Comparison of ENCODE assay signal across 20 cellular contexts in genomic region chr3:181687190-181687589, GRCh38. TPM values are rescaled to one million over a fixed set of nuclear protein-coding genes. Genes with fewer than 3 reads are reported as not detected.
DNase-seq lines count a peak whose midpoint lies in the region; ATAC-seq and TF ChIP-seq lines count a peak whose summit lies in the region.
"Had no signal": no experiment of that assay in that cellular context is flagged by ENCODE, and none has a peak within 500 bp of the region (broad histone marks: within the 10 kb centered on the region; RNA-seq: fewer than 3 reads in every experiment).

No MANE protein-coding gene starts in this region.

- no peaks in the 10 kb centered on the region for H3K36me3 ChIP-seq in Karpas-422 (ENCODE audit: insufficient read depth, low read length)
- H3K36me3 ChIP-seq: MG63, SJCRH30 had no signal

- H3K4me3 ChIP-seq in dorsolateral prefrontal cortex (peak overlapping the region in 37 of 59 donors; percentile 1 to 52 (median 26)), Karpas-422 (ENCODE audit: low read length) (no peak overlapping the region)
- H3K4me3 ChIP-seq: GM23248, MG63, PC-9, SJCRH30 had no signal

- intact Hi-C loops in dorsolateral prefrontal cortex (cut with DNase I), result no loop called here

- TF ChIP-seq CTCF in dorsolateral prefrontal cortex (IDR thresholded peaks at IDR 0.05 in 54 of 56, conservative IDR thresholded peaks at IDR 0.05 in 2 of 56; ENCODE audit: low read depth in 1 of 56, partially characterized antibody in 56 of 56), result no peak

- H3K9me2 ChIP-seq in Karpas-422 (replicated peaks; ENCODE audit: insufficient read depth, low read length), result no peaks in the 10 kb centered on the region

- no peak overlapping the region for H3K4me3 Mint-ChIP-seq in stimulated activated effector memory CD8-positive, alpha-beta T cell treated with anti-CD3 and anti-CD28 coated beads, Interleukin-12 subunit alpha, Interleukin-12 subunit beta, amount 100 ng/mL, for 72 hours
- H3K4me3 Mint-ChIP-seq: CD4-positive, alpha-beta memory T cell had no signal

- no peak for ATAC-seq in stimulated activated effector memory CD8-positive, alpha-beta T cell treated with anti-CD3 and anti-CD28 coated beads, Interleukin-12 subunit alpha, Interleukin-12 subunit beta, amount 100 ng/mL, for 72 hours

- peaks cover 6% of the 10 kb centered on the region for H3K9me3 Mint-ChIP-seq in stimulated activated effector memory CD8-positive, alpha-beta T cell treated with anti-CD3 and anti-CD28 coated beads, Interleukin-12 subunit alpha, Interleukin-12 subunit beta, amount 100 ng/mL, for 72 hours

- no peaks in the 10 kb centered on the region for H4K20me1 ChIP-seq in Karpas-422 (ENCODE audit: insufficient read depth, low read depth, low read length)

- H3K27me3 ChIP-seq in dorsolateral prefrontal cortex (no peaks in the 10 kb centered on the region), Karpas-422 (ENCODE audit: low read length) (no peaks in the 10 kb centered on the region)
- H3K27me3 ChIP-seq: SJCRH30 had no signal

- H3K9ac ChIP-seq in Karpas-422 (ENCODE audit: low read length), result no peak overlapping the region
- H3K9ac ChIP-seq: GM23248 had no signal

- H2AFZ ChIP-seq in Karpas-422 (ENCODE audit: low read length), result no peak overlapping the region
- H2AFZ ChIP-seq: GM23248, PC-9 had no signal

- peak; percentile 44 for DNase-seq in NCI-H187 treated with DMSO at 0.1 percent for 48 hours (lab: John Stamatoyannopoulos, UW)
- no peak for DNase-seq in NCI-H187 (lab: John Stamatoyannopoulos, UW)
- peak; percentile 43 for DNase-seq in NCI-H2107 (lab: John Stamatoyannopoulos, UW)
- no peak for DNase-seq in dorsolateral prefrontal cortex
- peak; percentile 64 for DNase-seq in superior temporal gyrus (ENCODE audit: extremely low spot score)
- no peak for DNase-seq in stimulated activated effector memory CD8-positive, alpha-beta T cell treated with anti-CD3 and anti-CD28 coated beads, Interleukin-12 subunit alpha, Interleukin-12 subunit beta, amount 100 ng/mL, for 72 hours (ENCODE audit: low spot score in 2 of 2)
- DNase-seq in Karpas-422, result no peak
- DNase-seq in SW480 (ENCODE audit: low spot score), result no peak
- DNase-seq: Calu3; CD4-positive, alpha-beta memory T cell; DMS79; GM23248; MG63; NCI-H1092; NCI-H2029; NCI-H226; NCI-H69; PC-9; SJCRH30 had no signal

- H3K9me3 ChIP-seq in Karpas-422 (ENCODE audit: low read length), result no peaks in the 10 kb centered on the region
- H3K9me3 ChIP-seq: MG63, SJCRH30 had no signal

- no peaks in the 10 kb centered on the region for H3K79me2 ChIP-seq in Karpas-422 (ENCODE audit: low read length)

- H3K4me1 ChIP-seq in Karpas-422 (ENCODE audit: low read length), result no peaks in the 10 kb centered on the region
- H3K4me1 ChIP-seq: SJCRH30 had no signal

- no peak overlapping the region for H3K4me2 ChIP-seq in Karpas-422 (ENCODE audit: low read depth, low read length, poor library complexity, severe bottlenecking)
- H3K4me2 ChIP-seq: PC-9 had no signal

- no peaks in the 10 kb centered on the region for H3K36me3 Mint-ChIP-seq in stimulated activated effector memory CD8-positive, alpha-beta T cell treated with anti-CD3 and anti-CD28 coated beads, Interleukin-12 subunit alpha, Interleukin-12 subunit beta, amount 100 ng/mL, for 72 hours
- H3K36me3 Mint-ChIP-seq: CD4-positive, alpha-beta memory T cell had no signal

- no peak overlapping the region for H3K27ac Mint-ChIP-seq in stimulated activated effector memory CD8-positive, alpha-beta T cell treated with anti-CD3 and anti-CD28 coated beads, Interleukin-12 subunit alpha, Interleukin-12 subunit beta, amount 100 ng/mL, for 72 hours
- H3K27ac Mint-ChIP-seq: CD4-positive, alpha-beta memory T cell had no signal

- peak overlapping the region in 58 of 59 donors; percentile 7 to 100 (median 95) for H3K27ac ChIP-seq in dorsolateral prefrontal cortex
- no peak overlapping the region for H3K27ac ChIP-seq in Karpas-422 (ENCODE audit: low read length)
- H3K27ac ChIP-seq: GM23248, PC-9, SJCRH30 had no signal

- H3K4me1 Mint-ChIP-seq in stimulated activated effector memory CD8-positive, alpha-beta T cell treated with anti-CD3 and anti-CD28 coated beads, Interleukin-12 subunit alpha, Interleukin-12 subunit beta, amount 100 ng/mL, for 72 hours, result no peaks in the 10 kb centered on the region
- H3K4me1 Mint-ChIP-seq: CD4-positive, alpha-beta memory T cell had no signal

RNA-seq across cellular contexts. Expression of gene SOX2, which starts 24.5 kb away (rescaled TPM):
- 100 to 1,000 TPM in 10 of 120 experiments, 10 to 100 TPM in 110; 34.2 to 159 (median 72.8) TPM for total RNA-seq in dorsolateral prefrontal cortex
- total RNA-seq in Karpas-422 (2014; rRNA removed; shearing (Covaris generic); ENCODE audit: low replicate concordance), result 0.51 and 0.63 TPM in 2 replicates
- total RNA-seq: CD4-positive, alpha-beta memory T cell; GM23248; HT-29; PC-9 had no signal

Comparison
In these comparisons a context has a peak if more than half of its experiments do, and no peak if none do; other contexts are left out.
1. DNase-seq: peak in NCI-H187 treated with DMSO at 0.1 percent for 48 hours (single experiment), NCI-H2107 (single experiment) and superior temporal gyrus (single experiment); none in NCI-H187 (0 of 2), dorsolateral prefrontal cortex (0 of 10), stimulated activated effector memory CD8-positive, alpha-beta T cell treated with anti-CD3 and anti-CD28 coated beads, Interleukin-12 subunit alpha, Interleukin-12 subunit beta, amount 100 ng/mL, for 72 hours (0 of 2), Karpas-422 (single experiment) and SW480 (single experiment).
2. RNA of gene SOX2, which starts 24.5 kb away (total RNA-seq): 34.2 to 159 TPM in dorsolateral prefrontal cortex; 0.51 to 0.63 TPM in Karpas-422; every median in the first group is over 10 times any median in the second.